1 cellular context compared by ENCODE assay signal in genomic region chr18:23406271-23406787, GRCh38.
TF ChIP-seq lines count a peak whose summit lies in the region.

No MANE protein-coding gene starts in this region.

TF ChIP-seq in HepG2, 621 proteins besides CTCF, POLR2A, EP300 and RAD21 (continued from another document):
- TF ChIP-seq ZGPAT (CRISPR knock-in tag; IDR thresholded peaks at IDR 0.05), result 0 out of 2 replicates have a peak, but pooled peaks have one; percentile 29
- no peak for TF ChIP-seq ZNF780A (CRISPR knock-in tag; IDR thresholded peaks at IDR 0.05)
- TF ChIP-seq ZNF282 (IDR thresholded peaks at IDR 0.05; ENCODE audit: partially characterized antibody), result no peak
- TF ChIP-seq, protein P1, sequence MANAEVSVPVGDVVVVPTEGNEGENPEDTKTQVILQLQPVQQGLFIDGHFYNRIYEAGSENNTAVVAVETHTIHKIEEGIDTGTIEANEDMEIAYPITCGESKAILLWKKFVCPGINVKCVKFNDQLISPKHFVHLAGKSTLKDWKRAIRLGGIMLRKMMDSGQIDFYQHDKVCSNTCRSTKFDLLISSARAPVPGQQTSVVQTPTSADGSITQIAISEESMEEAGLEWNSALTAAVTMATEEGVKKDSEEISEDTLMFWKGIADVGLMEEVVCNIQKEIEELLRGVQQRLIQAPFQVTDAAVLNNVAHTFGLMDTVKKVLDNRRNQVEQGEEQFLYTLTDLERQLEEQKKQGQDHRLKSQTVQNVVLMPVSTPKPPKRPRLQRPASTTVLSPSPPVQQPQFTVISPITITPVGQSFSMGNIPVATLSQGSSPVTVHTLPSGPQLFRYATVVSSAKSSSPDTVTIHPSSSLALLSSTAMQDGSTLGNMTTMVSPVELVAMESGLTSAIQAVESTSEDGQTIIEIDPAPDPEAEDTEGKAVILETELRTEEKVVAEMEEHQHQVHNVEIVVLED (CRISPR knock-in tag; IDR thresholded peaks at IDR 0.05; ENCODE audit: borderline replicate concordance), result no peak
- no peak for TF ChIP-seq NCOA5 (CRISPR knock-in tag; IDR thresholded peaks at IDR 0.05)
- 0 out of 2 replicates have a peak, but pooled peaks have one; percentile 13 for TF ChIP-seq IRF2 (CRISPR knock-in tag; IDR thresholded peaks at IDR 0.05)
- peak; percentile 50; the same call in 1 of the 2 replicates for TF ChIP-seq AHDC1 (CRISPR knock-in tag; IDR thresholded peaks at IDR 0.05; ENCODE audit: borderline replicate concordance)
- no peak for TF ChIP-seq TGIF2 (CRISPR knock-in tag; IDR thresholded peaks at IDR 0.05)
- peak; percentile 41; the same call in 1 of the 2 replicates for TF ChIP-seq RXRB (CRISPR knock-in tag; IDR thresholded peaks at IDR 0.05; ENCODE audit: borderline replicate concordance)
- peak; percentile 55 for TF ChIP-seq ARID5B (CRISPR knock-in tag; IDR thresholded peaks at IDR 0.05)
- TF ChIP-seq GATAD2A (CRISPR knock-in tag; IDR thresholded peaks at IDR 0.05), result peak; percentile 25; the same call in 1 of the 2 replicates
- TF ChIP-seq SOX13 (IDR thresholded peaks at IDR 0.05), result no peak
- peak in 1 of 2 experiments; percentile 42; a peak in 1 of 4 replicates for TF ChIP-seq SOX13 (CRISPR knock-in tag; conservative IDR thresholded peaks at IDR 0.05 in 1 of 2, IDR thresholded peaks at IDR 0.05 in 1 of 2)
- TF ChIP-seq TEAD3 (CRISPR knock-in tag; optimal IDR thresholded peaks at IDR 0.05; ENCODE audit: borderline replicate concordance), result peak; percentile 74
- no peak for TF ChIP-seq SOX6 (IDR thresholded peaks at IDR 0.05)
- TF ChIP-seq SOX6 (CRISPR knock-in tag; IDR thresholded peaks at IDR 0.05), result peak; percentile 61
- peak; percentile 36; the same call in 1 of the 2 replicates for TF ChIP-seq TBX2 (CRISPR knock-in tag; IDR thresholded peaks at IDR 0.05; ENCODE audit: borderline replicate concordance)
